ENCODE assay signal across 15 cellular contexts in the genomic region with DNA sequence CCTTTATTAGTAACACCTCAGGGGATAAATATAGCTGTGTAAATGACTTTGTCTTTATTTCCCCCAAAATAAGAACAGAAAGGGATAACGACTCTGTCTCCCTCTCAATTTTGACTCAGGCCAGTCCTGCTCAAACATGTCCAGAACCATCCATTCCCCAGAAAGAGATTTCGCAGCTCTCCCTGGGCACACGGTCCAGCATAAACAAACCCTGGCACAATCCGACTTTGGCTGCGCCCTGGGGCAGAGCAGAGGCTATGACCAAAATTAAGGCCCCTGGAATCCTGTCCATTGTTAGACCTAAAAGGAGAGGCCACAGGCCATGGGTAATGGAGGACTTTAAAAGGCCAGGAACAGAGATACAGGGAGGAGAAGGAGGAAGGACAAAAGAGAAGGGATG.
DNase-seq lines count a peak whose midpoint lies in the region; ATAC-seq and TF ChIP-seq lines count a peak whose summit lies in the region.
"Had no signal": no experiment of that assay in that cellular context is flagged by ENCODE, and none has a peak within 500 bp of the region (broad histone marks: within the 10 kb centered on the region; RNA-seq: fewer than 3 reads in every experiment).

No MANE protein-coding gene starts in this region.

- H3K4me1 ChIP-seq in gastroesophageal sphincter (peaks cover 11 to 50% (median 18%) of the 10 kb centered on the region in 3 donors), upper lobe of right lung (peaks cover 26% of the 10 kb centered on the region)

- peak overlapping the region; percentile 75 to 88 (median 80) for H3K27ac ChIP-seq in gastroesophageal sphincter
- H3K27ac ChIP-seq in upper lobe of right lung, result peak overlapping the region; percentile 39

- H3K27me3 Mint-ChIP-seq in brain (no peaks in the 10 kb centered on the region), osteocyte (ENCODE audit: unreplicated experiment) (no peaks in the 10 kb centered on the region)
- peaks cover 11% of the 10 kb centered on the region for H3K27me3 Mint-ChIP-seq in activated naive CD8-positive, alpha-beta T cell treated with anti-CD3 and anti-CD28 coated beads for 36 hours
- H3K27me3 Mint-ChIP-seq: activated naive CD8-positive, alpha-beta T cell treated with anti-CD3 and anti-CD28 coated beads, Interleukin-2, amount 50 U/mL, for 24 hours; IgD-negative memory B cell had no signal

- peak overlapping the region in 4 of 5 experiments; percentile 83 to 95 (median 90) for H3K27ac Mint-ChIP-seq in brain
- H3K27ac Mint-ChIP-seq in osteocyte (ENCODE audit: unreplicated experiment), result peak overlapping the region; percentile 96
- no peak overlapping the region for H3K27ac Mint-ChIP-seq in activated naive CD8-positive, alpha-beta T cell treated with anti-CD3 and anti-CD28 coated beads for 36 hours
- H3K27ac Mint-ChIP-seq: activated naive CD8-positive, alpha-beta T cell treated with anti-CD3 and anti-CD28 coated beads, Interleukin-2, amount 50 U/mL, for 24 hours; IgD-negative memory B cell; progenitor cell of endocrine pancreas; stimulated activated naive CD8-positive, alpha-beta T cell treated with anti-CD3 and anti-CD28 coated beads, Interleukin-15, amount 100 ng/mL, for 72 hours had no signal

- TF ChIP-seq CTCF in brain (conservative IDR thresholded peaks at IDR 0.05) (no peak), gastroesophageal sphincter (IDR thresholded peaks at IDR 0.05) (no peak), osteocyte (IDR thresholded peaks at IDR 0.05) (no peak), upper lobe of right lung (IDR thresholded peaks at IDR 0.05) (no peak)

- 26 to 29% methylated on average over 3 to 5 of the region's 5 CpGs for WGBS in gastroesophageal sphincter (ENCODE audit: low coverage in 1 of 2), 2 donors

- TF ChIP-seq EP300 in gastroesophageal sphincter (IDR thresholded peaks at IDR 0.05), result no peak

- peaks cover 50% of the 10 kb centered on the region for H3K4me1 Mint-ChIP-seq in brain
- peaks cover 60% of the 10 kb centered on the region for H3K4me1 Mint-ChIP-seq in osteocyte (ENCODE audit: unreplicated experiment)
- no peaks in the 10 kb centered on the region for H3K4me1 Mint-ChIP-seq in activated naive CD8-positive, alpha-beta T cell treated with anti-CD3 and anti-CD28 coated beads for 36 hours
- H3K4me1 Mint-ChIP-seq: activated naive CD8-positive, alpha-beta T cell treated with anti-CD3 and anti-CD28 coated beads, Interleukin-2, amount 50 U/mL, for 24 hours; stimulated activated naive CD8-positive, alpha-beta T cell treated with anti-CD3 and anti-CD28 coated beads, Interleukin-15, amount 100 ng/mL, for 72 hours had no signal

- DNase-seq in osteocyte (ENCODE audit: extremely low spot score, unreplicated experiment), result no peak
- DNase-seq in upper lobe of right lung, result no peak
- no peak for DNase-seq in activated naive CD8-positive, alpha-beta T cell treated with anti-CD3 and anti-CD28 coated beads for 36 hours
- no peak for DNase-seq in dedifferentiated amniotic fluid mesenchymal stem cell (ENCODE audit: extremely low spot score)
- DNase-seq: activated naive CD8-positive, alpha-beta T cell treated with anti-CD3 and anti-CD28 coated beads, Interleukin-2, amount 50 U/mL, for 24 hours; GDM1; mesendoderm; NCI-H1436 treated with DMSO at 0.1 percent for 48 hours; NCI-H69; stimulated activated naive CD8-positive, alpha-beta T cell treated with anti-CD3 and anti-CD28 coated beads, Interleukin-15, amount 100 ng/mL, for 72 hours had no signal

- no peak for TF ChIP-seq POLR2A in gastroesophageal sphincter (IDR thresholded peaks at IDR 0.05)

- H3K4me3 ChIP-seq in gastroesophageal sphincter, result no peak overlapping the region
- H3K4me3 ChIP-seq in upper lobe of right lung, result no peak overlapping the region

- H3K27me3 ChIP-seq in gastroesophageal sphincter (no peaks in the 10 kb centered on the region), upper lobe of right lung (no peaks in the 10 kb centered on the region)

- peaks cover 60% of the 10 kb centered on the region for H3K36me3 Mint-ChIP-seq in brain
- peaks cover 56% of the 10 kb centered on the region for H3K36me3 Mint-ChIP-seq in osteocyte (ENCODE audit: unreplicated experiment)
- H3K36me3 Mint-ChIP-seq in activated naive CD8-positive, alpha-beta T cell treated with anti-CD3 and anti-CD28 coated beads for 36 hours, result no peaks in the 10 kb centered on the region

- ATAC-seq in gastroesophageal sphincter (peak; percentile 53), upper lobe of right lung (no peak), GM21737 (IDR thresholded peaks at IDR 0.05; ENCODE audit: unreplicated experiment) (no peak)
- ATAC-seq: activated naive CD8-positive, alpha-beta T cell treated with anti-CD3 and anti-CD28 coated beads, Interleukin-2, amount 50 U/mL, for 24 hours; stimulated activated naive CD8-positive, alpha-beta T cell treated with anti-CD3 and anti-CD28 coated beads, Interleukin-15, amount 100 ng/mL, for 72 hours had no signal

- H3K4me3 Mint-ChIP-seq in brain, result peak overlapping the region in 1 of 5 experiments; percentile 36
- no peak overlapping the region for H3K4me3 Mint-ChIP-seq in osteocyte (ENCODE audit: unreplicated experiment)
- H3K4me3 Mint-ChIP-seq in activated naive CD8-positive, alpha-beta T cell treated with anti-CD3 and anti-CD28 coated beads for 36 hours, result no peak overlapping the region
- H3K4me3 Mint-ChIP-seq: activated naive CD8-positive, alpha-beta T cell treated with anti-CD3 and anti-CD28 coated beads, Interleukin-2, amount 50 U/mL, for 24 hours; IgD-negative memory B cell; stimulated activated naive CD8-positive, alpha-beta T cell treated with anti-CD3 and anti-CD28 coated beads, Interleukin-15, amount 100 ng/mL, for 72 hours had no signal

- intact Hi-C loops in upper lobe of right lung (cut with DNase I), result no loop called here

- H3K9me3 ChIP-seq in gastroesophageal sphincter (no peaks in the 10 kb centered on the region), upper lobe of right lung (no peaks in the 10 kb centered on the region)

- H3K36me3 ChIP-seq in gastroesophageal sphincter, result peaks cover 0 to 16% of the 10 kb centered on the region in 2 donors
- H3K36me3 ChIP-seq in upper lobe of right lung, result no peaks in the 10 kb centered on the region

- no peaks in the 10 kb centered on the region for H3K9me3 Mint-ChIP-seq in brain
- H3K9me3 Mint-ChIP-seq in osteocyte (ENCODE audit: unreplicated experiment), result no peaks in the 10 kb centered on the region
- no peaks in the 10 kb centered on the region for H3K9me3 Mint-ChIP-seq in activated naive CD8-positive, alpha-beta T cell treated with anti-CD3 and anti-CD28 coated beads for 36 hours
- H3K9me3 Mint-ChIP-seq: activated naive CD8-positive, alpha-beta T cell treated with anti-CD3 and anti-CD28 coated beads, Interleukin-2, amount 50 U/mL, for 24 hours; IgD-negative memory B cell; stimulated activated naive CD8-positive, alpha-beta T cell treated with anti-CD3 and anti-CD28 coated beads, Interleukin-15, amount 100 ng/mL, for 72 hours had no signal
